Comparison of ENCODE assay signal across 8 cellular contexts in genomic region chr9:89605181-89606048, GRCh38. TPM values are rescaled to one million over a fixed set of nuclear protein-coding genes. Genes with fewer than 3 reads are reported as not detected.
A peak's percentile ranks its signal among the peaks of the same experiment; 100 is the strongest.
DNase-seq lines count a peak whose midpoint lies in the region; ATAC-seq, FAIRE-seq and TF ChIP-seq lines count a peak whose summit lies in the region.

No MANE protein-coding gene starts in this region.

- no peaks in the 10 kb centered on the region for H3K27me3 ChIP-seq in small intestine (ENCODE audit: control insufficient read depth in 2 of 2, insufficient read depth in 2 of 2, low read length in 2 of 2)

- intact Hi-C loops in CD14-positive monocyte (cut with micrococcal nuclease), result loop anchor here in 1 of 2 donors (10.0 kb wide), 1 partner anchor 1259 kb away; no protein-coding TSS in a partner anchor

- peak overlapping the region; percentile 57 to 91 (median 78) for H3K27ac Mint-ChIP-seq in CD14-positive monocyte

- peaks cover 2% of the 10 kb centered on the region in 2 donors for H3K4me1 ChIP-seq in small intestine (ENCODE audit: control insufficient read depth in 2 of 2, insufficient read depth in 1 of 2, low read depth in 1 of 2, low read length in 1 of 2)

- peaks cover 35% of the 10 kb centered on the region for H3K4me1 Mint-ChIP-seq in CD14-positive monocyte

- H3K27me3 Mint-ChIP-seq in CD14-positive monocyte (ENCODE audit: low read depth in 3 of 3), result peaks cover 24 to 42% (median 34%) of the 10 kb centered on the region in 3 donors

- no peaks in the 10 kb centered on the region for H3K36me3 ChIP-seq in small intestine (ENCODE audit: control insufficient read depth in 2 of 2, insufficient read depth in 2 of 2, low read length in 2 of 2)

- FAIRE-seq in small intestine (lab: Jason Lieb, UNC), result no peak

- H3K9me3 Mint-ChIP-seq in CD14-positive monocyte, result peaks cover 0 to 6% (median 0%) of the 10 kb centered on the region in 7 donors

- DNase-seq in CD14-positive monocyte (ENCODE audit: low spot score), result peak; percentile 54
- DNase-seq in activated CD4-positive, CD25-positive, alpha-beta regulatory T cell (lab: John Stamatoyannopoulos, UW), result peak in 3 of 4 experiments; percentile 29 to 31 (median 30)
- peak; percentile 39 to 47 for DNase-seq in cardiac fibroblast (ENCODE audit: low read depth in 2 of 2)
- peak; percentile 70 for DNase-seq in iris pigment epithelial cell (ENCODE audit: low read depth)
- peak; percentile 57 for DNase-seq in small intestine

- H3K27ac ChIP-seq in small intestine (ENCODE audit: low read depth in 1 of 2, low read length in 1 of 2), result peak overlapping the region; percentile 91 to 98

- H3K4me3 ChIP-seq in cardiac fibroblast (replicated peaks in 1 of 2; ENCODE audit: low read depth in 2 of 2, low read length in 2 of 2) (peak overlapping the region; percentile 51 to 56), small intestine (ENCODE audit: low read depth in 1 of 2, low read length in 2 of 2) (peak overlapping the region; percentile 65 to 76)

- TF ChIP-seq CTCF in CD14-positive monocyte (IDR thresholded peaks at IDR 0.05), result peak; percentile 3
- no peak for TF ChIP-seq CTCF in cardiac fibroblast (IDR thresholded peaks at IDR 0.05; ENCODE audit: low read depth, low read length)

- 0 to 2% (median 1%) methylated on average over 75 to 85 of the region's 85 CpGs for WGBS in small intestine, 3 donors

- peak; percentile 10 for ATAC-seq in HG03280 (IDR thresholded peaks at IDR 0.05; ENCODE audit: unreplicated experiment)
- ATAC-seq in GM19467 (IDR thresholded peaks at IDR 0.05; ENCODE audit: unreplicated experiment), result no peak
- no peak for ATAC-seq in HG03571 (IDR thresholded peaks at IDR 0.05; ENCODE audit: unreplicated experiment)

- no peaks in the 10 kb centered on the region for H3K9me3 ChIP-seq in small intestine (ENCODE audit: control insufficient read depth, low read depth)

- no peaks in the 10 kb centered on the region for H3K36me3 Mint-ChIP-seq in CD14-positive monocyte

- H3K4me3 Mint-ChIP-seq in CD14-positive monocyte, result peak overlapping the region; percentile 92 to 97

RNA-seq across cellular contexts. Expression of gene GADD45G, which starts 0.6 kb away (rescaled TPM):
- polyA plus RNA-seq in CD14-positive monocyte (1 to 10 TPM; 1.1 to 1.3 TPM), small intestine (10 to 100 TPM; 21.9 to 25.4 (median 25.3) TPM)

Comparison
In these comparisons a context has a peak if more than half of its experiments do, and no peak if none do; other contexts are left out.
1. RNA of gene GADD45G, which starts 0.6 kb away (polyA plus RNA-seq): 21.9 to 25.4 TPM in small intestine; 1.1 to 1.3 TPM in CD14-positive monocyte; every median in the first group is over 10 times any median in the second.
2. Peak in every context shown above with its lines, with median percentiles within 50 percentile points of each other: DNase-seq.